In genomic region chr4:64895031-64895430, GRCh38 we compare ENCODE assay signal across 16 cellular contexts.
A peak's percentile ranks its signal among the peaks of the same experiment; 100 is the strongest.
DNase-seq lines count a peak whose midpoint lies in the region; ATAC-seq and TF ChIP-seq lines count a peak whose summit lies in the region.
"Had no signal": no experiment of that assay in that cellular context is flagged by ENCODE, and none has a peak within 500 bp of the region (broad histone marks: within the 10 kb centered on the region; RNA-seq: fewer than 3 reads in every experiment).

No MANE protein-coding gene starts in this region.

- H3K79me2 ChIP-seq in GM23338 (replicated peaks; ENCODE audit: insufficient read depth): no peaks in the 10 kb centered on the region
- no peaks in the 10 kb centered on the region for H3K79me2 ChIP-seq in KMS-11 (ENCODE audit: insufficient read depth, low read depth)
- H3K79me2 ChIP-seq in neural progenitor cell (ENCODE audit: low read depth): no peaks in the 10 kb centered on the region

- H2AFZ ChIP-seq in GM23338 (peak overlapping the region; percentile 38; the same call in 1 of the 2 replicates), KMS-11 (ENCODE audit: low read depth) (0 out of 2 replicates have a peak overlapping the region, but pooled peaks have one; percentile 20), neural progenitor cell (replicated peaks) (peak overlapping the region; percentile 77)
- H2AFZ ChIP-seq: GM23248 had no signal

- H3K9me3 Mint-ChIP-seq in GM23338: no peaks in the 10 kb centered on the region
- peaks cover 8% of the 10 kb centered on the region for H3K9me3 Mint-ChIP-seq in WTC11
- H3K9me3 Mint-ChIP-seq in neural progenitor cell: no peaks in the 10 kb centered on the region
- H3K9me3 Mint-ChIP-seq in T-cell: peaks cover 0 to 10% (median 2%) of the 10 kb centered on the region in 3 donors

- H3K27ac ChIP-seq in GM23338 (ENCODE audit: low read depth) (peak overlapping the region; percentile 57), KMS-11 (no peak overlapping the region), neural progenitor cell (no peak overlapping the region), tibial nerve (no peak overlapping the region)
- H3K27ac ChIP-seq: BLaER1 treated with 17β-estradiol and CSF1 and Interleukin-3, amounts not matched to agents 10 nM and 100 nM; GM23248 had no signal

- ATAC-seq in GM23338 (no peak), WTC11 (no peak), HG02763 (IDR thresholded peaks at IDR 0.05; ENCODE audit: unreplicated experiment) (no peak), T-cell (replicated peaks in 1 of 4) (no peak)
- ATAC-seq: CD8-positive, alpha-beta T cell; GM12878 had no signal

- no peak overlapping the region for H3K4me3 Mint-ChIP-seq in GM23338
- no peak overlapping the region for H3K4me3 Mint-ChIP-seq in WTC11
- no peak overlapping the region for H3K4me3 Mint-ChIP-seq in neural progenitor cell
- H3K4me3 Mint-ChIP-seq in T-cell: no peak overlapping the region
- H3K4me3 Mint-ChIP-seq: B cell; CD8-positive, alpha-beta T cell had no signal

- no peak for DNase-seq in GM23338 (ENCODE audit: low spot score)
- no peak for DNase-seq in WTC11 (ENCODE audit: low spot score)
- DNase-seq in neural progenitor cell (ENCODE audit: low spot score): no peak
- no peak for DNase-seq in tibial nerve (ENCODE audit: low spot score in 2 of 2)
- no peak for DNase-seq in T-cell
- DNase-seq: Calu3; CD8-positive, alpha-beta T cell; DMS79 treated with DMSO at 0.1 percent for 48 hours; EL; GM23248; H7 had no signal

- no peaks in the 10 kb centered on the region for H3K9me3 ChIP-seq in neural progenitor cell (ENCODE audit: low read depth)
- no peaks in the 10 kb centered on the region for H3K9me3 ChIP-seq in tibial nerve
- H3K9me3 ChIP-seq: BLaER1 treated with 17β-estradiol and CSF1 and Interleukin-3, amounts not matched to agents 10 nM and 100 nM had no signal

- H3K4me2 ChIP-seq in GM23338: no peak overlapping the region
- no peak overlapping the region for H3K4me2 ChIP-seq in KMS-11
- no peak overlapping the region for H3K4me2 ChIP-seq in neural progenitor cell
- H3K4me2 ChIP-seq: BLaER1 treated with 17β-estradiol and CSF1 and Interleukin-3, amounts not matched to agents 10 nM and 100 nM had no signal

- H4K20me1 ChIP-seq in GM23338 (replicated peaks; ENCODE audit: insufficient read depth) (no peaks in the 10 kb centered on the region), KMS-11 (ENCODE audit: insufficient read depth) (no peaks in the 10 kb centered on the region), neural progenitor cell (ENCODE audit: low read depth) (no peaks in the 10 kb centered on the region)
- H4K20me1 ChIP-seq: BLaER1 treated with 17β-estradiol and CSF1 and Interleukin-3, amounts not matched to agents 10 nM and 100 nM had no signal

- no peaks in the 10 kb centered on the region for H3K36me3 ChIP-seq in GM23338 (ENCODE audit: insufficient read depth)
- no peaks in the 10 kb centered on the region for H3K36me3 ChIP-seq in KMS-11 (ENCODE audit: insufficient read depth)
- H3K36me3 ChIP-seq in neural progenitor cell: no peaks in the 10 kb centered on the region
- H3K36me3 ChIP-seq in tibial nerve: no peaks in the 10 kb centered on the region
- H3K36me3 ChIP-seq: BLaER1 treated with 17β-estradiol and CSF1 and Interleukin-3, amounts not matched to agents 10 nM and 100 nM had no signal

- POLR2A ChIA-PET in WTC11 (lab: Charles Lee) (no interaction called here), T-cell (lab: Charles Lee) (no interaction called here)

- no peak overlapping the region for H3K9ac ChIP-seq in KMS-11
- no peak overlapping the region for H3K9ac ChIP-seq in neural progenitor cell
- H3K9ac ChIP-seq: BLaER1 treated with 17β-estradiol and CSF1 and Interleukin-3, amounts not matched to agents 10 nM and 100 nM; GM23248 had no signal

- H3K27ac Mint-ChIP-seq in GM23338: no peak overlapping the region
- H3K27ac Mint-ChIP-seq in WTC11: peak overlapping the region; percentile 66
- H3K27ac Mint-ChIP-seq in neural progenitor cell: no peak overlapping the region
- H3K27ac Mint-ChIP-seq in T-cell: no peak overlapping the region
- H3K27ac Mint-ChIP-seq: B cell; CD8-positive, alpha-beta T cell had no signal

- CTCF ChIA-PET in WTC11 (lab: Charles Lee): no interaction called here
- CTCF ChIA-PET in T-cell (lab: Charles Lee): no interaction called here

- H3F3A ChIP-seq in GM23338 (replicated peaks; ENCODE audit: low read depth) (no peaks in the 10 kb centered on the region), neural progenitor cell (ENCODE audit: low read depth) (no peaks in the 10 kb centered on the region)

- no peaks in the 10 kb centered on the region for H3K9me2 ChIP-seq in GM23338 (ENCODE audit: insufficient read depth)

- H3K27me3 ChIP-seq in GM23338 (ENCODE audit: insufficient read depth) (no peaks in the 10 kb centered on the region), KMS-11 (ENCODE audit: insufficient read depth, low read depth) (no peaks in the 10 kb centered on the region), neural progenitor cell (no peaks in the 10 kb centered on the region), tibial nerve (no peaks in the 10 kb centered on the region)
- H3K27me3 ChIP-seq: BLaER1 treated with 17β-estradiol and CSF1 and Interleukin-3, amounts not matched to agents 10 nM and 100 nM had no signal

- no peak for TF ChIP-seq POLR2A in tibial nerve (IDR thresholded peaks at IDR 0.05)

- no peak overlapping the region for H3K4me3 ChIP-seq in GM23338
- H3K4me3 ChIP-seq in KMS-11 (IDR thresholded peaks at IDR 0.05; ENCODE audit: insufficient read depth, low read depth, low read length): no peak overlapping the region
- no peak overlapping the region for H3K4me3 ChIP-seq in neural progenitor cell
- H3K4me3 ChIP-seq in tibial nerve: no peak overlapping the region
- H3K4me3 ChIP-seq: BLaER1 treated with 17β-estradiol and CSF1 and Interleukin-3, amounts not matched to agents 10 nM and 100 nM; GM12878; GM23248 had no signal

- no peak for TF ChIP-seq CTCF in GM23338 (conservative IDR thresholded peaks at IDR 0.05; ENCODE audit: low read depth in 2 of 2)
- no peak for TF ChIP-seq CTCF in KMS-11 (conservative IDR thresholded peaks at IDR 0.05; ENCODE audit: low read depth, low read length)
- no peak for TF ChIP-seq CTCF in WTC11 (IDR thresholded peaks at IDR 0.05)
- TF ChIP-seq CTCF in neural progenitor cell (IDR thresholded peaks at IDR 0.05): no peak
- TF ChIP-seq CTCF in tibial nerve (IDR thresholded peaks at IDR 0.05): no peak

- H3K36me3 Mint-ChIP-seq in GM23338 (ENCODE audit: low read depth) (peaks cover 3% of the 10 kb centered on the region; the same call in 1 of the 3 replicates), WTC11 (peaks cover 6% of the 10 kb centered on the region), neural progenitor cell (no peaks in the 10 kb centered on the region), T-cell (no peaks in the 10 kb centered on the region)
- H3K36me3 Mint-ChIP-seq: CD8-positive, alpha-beta T cell had no signal

- H3K4me1 ChIP-seq in GM23338 (ENCODE audit: insufficient read depth) (no peaks in the 10 kb centered on the region), KMS-11 (ENCODE audit: low read depth, poor library complexity, severe bottlenecking) (no peaks in the 10 kb centered on the region), neural progenitor cell (peaks cover 24% of the 10 kb centered on the region), tibial nerve (no peaks in the 10 kb centered on the region)
- H3K4me1 ChIP-seq: BLaER1 treated with 17β-estradiol and CSF1 and Interleukin-3, amounts not matched to agents 10 nM and 100 nM had no signal

- H3K4me1 Mint-ChIP-seq in GM23338 (peaks cover 13% of the 10 kb centered on the region), WTC11 (peaks cover 17% of the 10 kb centered on the region), neural progenitor cell (peaks cover 13% of the 10 kb centered on the region), T-cell (no peaks in the 10 kb centered on the region)
- H3K4me1 Mint-ChIP-seq: B cell had no signal

- TF ChIP-seq EP300 in tibial nerve (IDR thresholded peaks at IDR 0.05): no peak

- H3K27me3 Mint-ChIP-seq in GM23338 (ENCODE audit: insufficient read depth, low read depth, poor library complexity) (no peaks in the 10 kb centered on the region), WTC11 (ENCODE audit: low read depth) (no peaks in the 10 kb centered on the region), neural progenitor cell (ENCODE audit: insufficient read depth, low read depth) (no peaks in the 10 kb centered on the region), T-cell (no peaks in the 10 kb centered on the region)
- H3K27me3 Mint-ChIP-seq: B cell had no signal

TF ChIP-seq in GM23338, 12 proteins besides CTCF, POLR2A, EP300 and RAD21:
- TF ChIP-seq ETS1 (IDR thresholded peaks at IDR 0.05) (no peak), CREB1 (CRISPR knock-in tag; IDR thresholded peaks at IDR 0.05; ENCODE audit: low read depth) (no peak), JUNB (IDR thresholded peaks at IDR 0.05; ENCODE audit: unreplicated experiment) (no peak), ZNF331 (CRISPR knock-in tag; IDR thresholded peaks at IDR 0.05; ENCODE audit: low read depth) (no peak)

TF ChIP-seq in WTC11, 78 proteins besides CTCF, POLR2A, EP300 and RAD21:
- TF ChIP-seq PRRX2 (CRISPR knock-in tag; IDR thresholded peaks at IDR 0.05) (no peak), ZNF121 (CRISPR knock-in tag; IDR thresholded peaks at IDR 0.05) (no peak), ZNF317 (CRISPR knock-in tag; IDR thresholded peaks at IDR 0.05; ENCODE audit: borderline replicate concordance, low read depth) (no peak), EMX1 (CRISPR knock-in tag; IDR thresholded peaks at IDR 0.05) (no peak), ATF6 (CRISPR knock-in tag; IDR thresholded peaks at IDR 0.05) (no peak), ZBTB21 (CRISPR knock-in tag; IDR thresholded peaks at IDR 0.05; ENCODE audit: borderline replicate concordance) (no peak), ZNF396 (CRISPR knock-in tag; IDR thresholded peaks at IDR 0.05; ENCODE audit: borderline replicate concordance) (no peak)

Comparison
In these comparisons a context has a peak if more than half of its experiments do, and no peak if none do; other contexts are left out.
1. H2AFZ ChIP-seq: peak in every context shown above with its lines; median percentile 77 in neural progenitor cell; 38 in GM23338; 20 in KMS-11.